Comparison of ENCODE assay signal across 8 cellular contexts in the genomic region with DNA sequence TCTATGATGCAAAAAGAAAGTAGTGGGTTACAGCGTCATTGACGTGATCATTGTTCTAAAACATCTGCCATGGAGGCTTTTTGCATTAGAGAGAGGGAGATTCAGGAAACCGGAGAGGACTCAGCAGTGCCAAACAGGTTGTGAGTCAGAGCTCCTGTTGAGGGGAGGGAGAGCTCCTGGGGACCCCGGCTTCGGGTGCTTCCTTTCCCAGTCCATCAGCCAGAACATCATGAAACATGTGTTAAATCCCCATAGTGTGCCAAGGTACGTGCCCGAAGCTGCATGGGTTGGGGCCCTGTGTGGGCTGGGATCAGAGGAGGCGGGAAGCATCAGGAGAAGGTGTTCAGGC. TPM values are rescaled to one million over a fixed set of nuclear protein-coding genes. Genes with fewer than 3 reads are reported as not detected.
DNase-seq lines count a peak whose midpoint lies in the region; ATAC-seq and TF ChIP-seq lines count a peak whose summit lies in the region.

No MANE protein-coding gene starts in this region.

- no CpG with 5 or more reads among the region's 8 CpGs for WGBS in trophoblast cell (ENCODE audit: extremely low coverage, insufficient coverage, insufficient read length)

- H3K9me3 ChIP-seq in trophoblast cell (ENCODE audit: insufficient read depth, low read depth, low read length) = peaks cover 3% of the 10 kb centered on the region

- no peak overlapping the region for H3K18ac ChIP-seq in trophoblast cell (ENCODE audit: low read length)

- peaks cover 4% of the 10 kb centered on the region for H3K79me2 ChIP-seq in trophoblast cell (ENCODE audit: control insufficient read depth, insufficient read depth, low read length, poor library complexity)

- H4K8ac ChIP-seq in trophoblast cell (ENCODE audit: low read depth, low read length) = no peak overlapping the region

- no peak for TF ChIP-seq POLR2A in NB4 (IDR thresholded peaks at IDR 0.05; ENCODE audit: extremely low read depth, insufficient read length)

- H2AFZ ChIP-seq in trophoblast cell (ENCODE audit: insufficient read depth, low read length, poor library complexity) = no peak overlapping the region

- no peaks in the 10 kb centered on the region for H3K36me3 ChIP-seq in trophoblast cell (ENCODE audit: control insufficient read depth in 1 of 2, insufficient read depth in 2 of 2, low read length in 2 of 2)

- peak overlapping the region; percentile 81 to 88 for H3K4me3 Mint-ChIP-seq in effector memory CD8-positive, alpha-beta T cell

- peak overlapping the region; percentile 94 to 96 for H3K27ac Mint-ChIP-seq in effector memory CD8-positive, alpha-beta T cell

- H2BK12ac ChIP-seq in trophoblast cell (ENCODE audit: low read length) = no peak overlapping the region

- in situ Hi-C loops in ACHN (cut with HindIII; ENCODE audit: low pct_ligation_motif_present, low pct_unique_long_range_greater_than_20kb, low sequenced_read_pairs) = no loop called here

- H4K91ac ChIP-seq in trophoblast cell (ENCODE audit: low read depth, low read length) = peak overlapping the region; percentile 45

- H3K4me3 ChIP-seq in NB4 (ENCODE audit: low read depth, low read length) (peak overlapping the region; percentile 58), trophoblast cell (ENCODE audit: low read depth, low read length) (no peak overlapping the region)

- H3K23ac ChIP-seq in trophoblast cell (ENCODE audit: low read length) = no peak overlapping the region

- H3K27ac ChIP-seq in trophoblast cell (ENCODE audit: low read depth, low read length) = no peak overlapping the region

- peaks cover 31 to 42% of the 10 kb centered on the region in 2 donors for H3K4me1 Mint-ChIP-seq in effector memory CD8-positive, alpha-beta T cell (ENCODE audit: low read depth in 2 of 2)

- H3K9me3 Mint-ChIP-seq in effector memory CD8-positive, alpha-beta T cell = no peaks in the 10 kb centered on the region

- no peak overlapping the region for H4K12ac ChIP-seq in trophoblast cell (ENCODE audit: low read depth, low read length)

- peak; percentile 79 for DNase-seq in NB4 (ENCODE audit: low read depth)
- no peak for DNase-seq in effector memory CD8-positive, alpha-beta T cell
- DNase-seq in trophoblast cell = peak in 1 of 2 donors; percentile 53
- DNase-seq in head of caudate nucleus = no peak
- DNase-seq in ACHN = no peak
- DNase-seq in NCI-H187 (lab: John Stamatoyannopoulos, UW) = no peak
- no peak for DNase-seq in OCI-M1 (lab: John Stamatoyannopoulos, UW)

- H3K27me3 ChIP-seq in trophoblast cell (ENCODE audit: insufficient read depth, low read length) = no peaks in the 10 kb centered on the region

- intact Hi-C loops in head of caudate nucleus (cut with DNase I) = no loop called here

- peaks cover 8 to 40% of the 10 kb centered on the region in 2 donors for H3K27me3 Mint-ChIP-seq in effector memory CD8-positive, alpha-beta T cell

- no peak overlapping the region for H3K4ac ChIP-seq in trophoblast cell (ENCODE audit: low read depth, low read length)

- no peak for TF ChIP-seq CTCF in NB4 (IDR thresholded peaks at IDR 0.05; ENCODE audit: low read depth, low read length)

- H3K14ac ChIP-seq in trophoblast cell (ENCODE audit: low read length) = no peak overlapping the region

- H2BK5ac ChIP-seq in trophoblast cell (ENCODE audit: low read depth, low read length, poor library complexity) = no peak overlapping the region

- peaks cover 10% of the 10 kb centered on the region for H3K79me1 ChIP-seq in trophoblast cell (ENCODE audit: low read length)

- H3K4me1 ChIP-seq in trophoblast cell (ENCODE audit: control insufficient read depth in 1 of 2, insufficient read depth in 2 of 2, low read length in 2 of 2) = peaks cover 14% of the 10 kb centered on the region in 2 experiments

- ATAC-seq in GM19455 (IDR thresholded peaks at IDR 0.05; ENCODE audit: unreplicated experiment) = peak; percentile 12
- peak; percentile 25 for ATAC-seq in effector memory CD8-positive, alpha-beta T cell (replicated peaks)

- H3K9ac ChIP-seq in trophoblast cell (ENCODE audit: low read length) = no peak overlapping the region

- H3K4me2 ChIP-seq in trophoblast cell (ENCODE audit: low read length) = no peak overlapping the region

- no peak overlapping the region for H2BK120ac ChIP-seq in trophoblast cell (ENCODE audit: insufficient read depth, low read length, poor library complexity)

- peaks cover 18% of the 10 kb centered on the region for H3K36me3 Mint-ChIP-seq in effector memory CD8-positive, alpha-beta T cell (ENCODE audit: insufficient read depth)

- no peak overlapping the region for H2AK5ac ChIP-seq in trophoblast cell (ENCODE audit: low read length)

RNA-seq across cellular contexts. Expression of a gene that starts 0.8 kb away (rescaled TPM):
- 98.2 and 109 TPM in 2 replicates for polyA plus RNA-seq in trophoblast cell (2013)
